1 cellular context compared by ENCODE assay signal in genomic region chr3:151770941-151771340, GRCh38.
TF ChIP-seq lines count a peak whose summit lies in the region.

No MANE protein-coding gene starts in this region.

TF ChIP-seq in liver, 16 proteins besides CTCF, POLR2A, EP300 and RAD21 (continued from another document):
- TF ChIP-seq YY1 (IDR thresholded peaks at IDR 0.05) (no peak), GABPA (IDR thresholded peaks at IDR 0.05 in 1 of 2, conservative IDR thresholded peaks at IDR 0.05 in 1 of 2) (no peak), TAF1 (conservative IDR thresholded peaks at IDR 0.05) (peak; percentile 57)
